8 cellular contexts compared by ENCODE assay signal in the genomic region with DNA sequence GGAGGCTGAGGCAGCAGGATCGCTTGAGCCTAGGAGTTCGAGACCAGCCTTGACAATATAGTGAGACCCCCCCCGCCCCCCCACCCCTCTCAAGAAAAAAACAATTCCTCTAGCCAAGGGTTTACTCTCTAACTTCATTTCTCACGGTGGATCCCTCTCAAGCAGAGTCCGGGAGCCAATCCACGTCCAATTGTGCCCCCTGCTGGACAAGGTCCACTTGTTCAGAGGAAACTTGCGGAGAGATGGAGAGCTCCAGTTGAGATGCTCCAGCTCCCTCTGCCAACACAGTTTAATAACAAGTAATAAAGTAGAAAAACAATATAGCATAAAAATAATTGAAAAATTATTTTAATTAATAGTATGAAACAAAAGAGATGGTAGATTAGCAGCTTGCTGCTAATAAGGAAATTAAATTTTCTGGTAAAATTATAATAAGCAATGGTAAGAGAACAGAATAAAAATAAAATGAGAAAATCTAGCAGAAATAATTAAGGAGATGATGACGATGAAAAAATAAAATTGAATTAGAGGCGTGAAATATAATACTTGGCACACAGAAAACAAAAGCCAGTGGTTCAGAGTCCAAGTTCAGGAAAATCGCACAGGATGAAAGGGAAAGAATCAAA. TPM values are rescaled to one million over a fixed set of nuclear protein-coding genes. Genes with fewer than 3 reads are reported as not detected.
DNase-seq lines count a peak whose midpoint lies in the region; ATAC-seq and TF ChIP-seq lines count a peak whose summit lies in the region.

No MANE protein-coding gene starts in this region.

- no peaks in the 10 kb centered on the region for H3F3A ChIP-seq in SU-DHL-6 (ENCODE audit: insufficient read depth)

- no peak for TF ChIP-seq POLR2A in spleen (IDR thresholded peaks at IDR 0.05)

- no peaks in the 10 kb centered on the region for H3K79me2 ChIP-seq in SU-DHL-6 (ENCODE audit: insufficient read depth, low read length)

- no peaks in the 10 kb centered on the region for H3K9me2 ChIP-seq in SU-DHL-6 (replicated peaks; ENCODE audit: insufficient read depth, low read length)

- DNase-seq in GM04504 (ENCODE audit: low read depth) (peak; percentile 54), MG63 (peak; percentile 50), astrocyte of the hippocampus (ENCODE audit: low read depth, low spot score) (peak; percentile 84), iPS-NIHi11 (ENCODE audit: low spot score) (peak; percentile 73), spleen (peak; percentile 90), GF-D8 (lab: John Stamatoyannopoulos, UW) (no peak)

- peak; percentile 37 for TF ChIP-seq CTCF in SU-DHL-6 (IDR thresholded peaks at IDR 0.05; ENCODE audit: insufficient read depth, low read length, poor library complexity, severe bottlenecking)
- peak; percentile 33 to 76 (median 56) for TF ChIP-seq CTCF in spleen (IDR thresholded peaks at IDR 0.05 in 8 of 11, conservative IDR thresholded peaks at IDR 0.05 in 3 of 11)

- H3K9me3 ChIP-seq in MG63 (no peaks in the 10 kb centered on the region; the same call in 1 of the 2 replicates), SU-DHL-6 (ENCODE audit: insufficient read depth, low read length) (no peaks in the 10 kb centered on the region), spleen (peaks cover 0 to 12% (median 1%) of the 10 kb centered on the region in 8 donors)

- H3K27me3 ChIP-seq in MG63: peaks cover 11% of the 10 kb centered on the region; the same call in 1 of the 2 replicates
- no peaks in the 10 kb centered on the region for H3K27me3 ChIP-seq in SU-DHL-6 (ENCODE audit: low read length)
- peaks cover 0 to 51% (median 13%) of the 10 kb centered on the region in 7 donors for H3K27me3 ChIP-seq in spleen (replicated peaks in 1 of 7)

- intact Hi-C loops in spleen (cut with DNase I; ENCODE audit: low total_unique reads): loop anchor here (5.0 kb wide), 1 partner anchor 329 kb away; no protein-coding TSS in a partner anchor

- WGBS in spleen, 5 donors: 12 to 17% (median 13%) methylated on average over 9 to 10 of the region's 10 CpGs

- no peak overlapping the region for H2AFZ ChIP-seq in SU-DHL-6 (ENCODE audit: low read depth, low read length, severe bottlenecking)

- H4K20me1 ChIP-seq in SU-DHL-6 (ENCODE audit: low read depth, low read length): no peaks in the 10 kb centered on the region

- no peak overlapping the region for H3K9ac ChIP-seq in SU-DHL-6 (ENCODE audit: low read length)

- H3K27ac ChIP-seq in SU-DHL-6 (ENCODE audit: low read depth, low read length) (no peak overlapping the region), spleen (no peak overlapping the region)

- no peak for ATAC-seq in HG03442 (IDR thresholded peaks at IDR 0.05; ENCODE audit: unreplicated experiment)

- H3K36me3 ChIP-seq in MG63 (no peaks in the 10 kb centered on the region), SU-DHL-6 (ENCODE audit: low read length) (no peaks in the 10 kb centered on the region), spleen (no peaks in the 10 kb centered on the region)

- peaks cover 3 to 27% (median 8%) of the 10 kb centered on the region in 6 donors for H3K4me1 ChIP-seq in spleen

- no peak overlapping the region for H3K4me3 ChIP-seq in MG63
- no peak overlapping the region for H3K4me3 ChIP-seq in SU-DHL-6 (ENCODE audit: insufficient read depth, low read length, poor library complexity, severe bottlenecking)
- no peak overlapping the region for H3K4me3 ChIP-seq in spleen

- no peak overlapping the region for H3K4me2 ChIP-seq in SU-DHL-6 (ENCODE audit: low read depth, low read length, poor library complexity, severe bottlenecking)

RNA-seq across cellular contexts. Expression of gene SIGLEC14, which starts 14.5 kb away (rescaled TPM):
- not detected in 2 replicates for total RNA-seq in MG63 (2014; rRNA removed; shearing (Covaris generic); ENCODE audit: low replicate concordance)
- 100 to 1,000 TPM in 1 of 7 donors, 10 to 100 TPM in 4, not detected in 2; 40.1 to 101 (median 84.4) TPM for total RNA-seq in spleen
- 10 to 100 TPM; 13.3 to 20.8 (median 15.9) TPM for polyA plus RNA-seq in spleen

RNA-seq across cellular contexts. Expression of gene SIGLEC5, which starts 30.9 kb away (rescaled TPM):
- total RNA-seq in MG63 (2014; rRNA removed; shearing (Covaris generic); ENCODE audit: low replicate concordance): not detected in 2 replicates
- total RNA-seq in spleen: 10 to 100 TPM in 1 of 7 donors, 1 to 10 TPM in 4, not detected in 2; 5.9 to 12.9 (median 9.8) TPM
- not detected for polyA plus RNA-seq in spleen

RNA-seq across cellular contexts. Expression of gene SPACA6, which starts 32.0 kb away (rescaled TPM):
- total RNA-seq in MG63 (2014; rRNA removed; shearing (Covaris generic); ENCODE audit: low replicate concordance): 8.2 and 31.7 TPM in 2 replicates
- 10 to 100 TPM; 16.4 to 29.3 (median 20.1) TPM for total RNA-seq in spleen
- polyA plus RNA-seq in spleen: 10 to 100 TPM in 2 of 3 donors, 1 to 10 TPM in 1; 9.6 to 44.2 (median 20.2) TPM
